Comparison of ENCODE assay signal across 1 cellular context in genomic region chr11:46912526-46913150, GRCh38.
TF ChIP-seq lines count a peak whose summit lies in the region.

No MANE protein-coding gene starts in this region.

TF ChIP-seq in HepG2, 621 proteins besides CTCF, POLR2A, EP300 and RAD21:
- TF ChIP-seq AFF4 (CRISPR knock-in tag; IDR thresholded peaks at IDR 0.05), result no peak
- no peak for TF ChIP-seq STAG1 (CRISPR knock-in tag; IDR thresholded peaks at IDR 0.05)
- TF ChIP-seq PCBP2 (optimal IDR thresholded peaks at IDR 0.05; ENCODE audit: low read depth, low read length, poor library complexity, severe bottlenecking), result no peak
- TF ChIP-seq CREBL2 (CRISPR knock-in tag; IDR thresholded peaks at IDR 0.05; ENCODE audit: borderline replicate concordance), result no peak
- no peak for TF ChIP-seq ZNF883 (CRISPR knock-in tag; IDR thresholded peaks at IDR 0.05; ENCODE audit: not compliant biosample characterization)
- TF ChIP-seq KDM2A (CRISPR knock-in tag; IDR thresholded peaks at IDR 0.05; ENCODE audit: borderline replicate concordance, low read depth), result no peak
- TF ChIP-seq JUNB (CRISPR knock-in tag; IDR thresholded peaks at IDR 0.05; ENCODE audit: borderline replicate concordance), result no peak
